ENCODE assay signal across 21 cellular contexts in genomic region chr16:56222482-56222997, GRCh38. TPM values are rescaled to one million over a fixed set of nuclear protein-coding genes. Genes with fewer than 3 reads are reported as not detected.
DNase-seq lines count a peak whose midpoint lies in the region; ATAC-seq, FAIRE-seq and TF ChIP-seq lines count a peak whose summit lies in the region.
"Had no signal": no experiment of that assay in that cellular context is flagged by ENCODE, and none has a peak within 500 bp of the region (broad histone marks: within the 10 kb centered on the region; RNA-seq: fewer than 3 reads in every experiment).

No MANE protein-coding gene starts in this region.

- H3K36me3 Mint-ChIP-seq in WTC11 = no peaks in the 10 kb centered on the region

- H3K9me3 Mint-ChIP-seq in WTC11 = no peaks in the 10 kb centered on the region
- H3K9me3 Mint-ChIP-seq: CD4-positive, alpha-beta T cell had no signal

- peak; percentile 62 for ATAC-seq in WTC11
- ATAC-seq in GM18511 (IDR thresholded peaks at IDR 0.05; ENCODE audit: unreplicated experiment) = no peak
- ATAC-seq: A549 had no signal

- FAIRE-seq in HTR-8/SVneo (lab: Jason Lieb, UNC) = peak; percentile 58
- FAIRE-seq: A549, GM12891, H54 had no signal

- CTCF ChIA-PET in WTC11 (lab: Charles Lee) = interaction anchor here (0.8 kb wide), 1 partner anchor 19 kb away, joined by 3 read pairs; no protein-coding TSS in a partner anchor

- no peak for DNase-seq in HTR-8/SVneo (ENCODE audit: insufficient read length, low spot score)
- DNase-seq in WTC11 (ENCODE audit: low spot score) = no peak
- peak; percentile 25 for DNase-seq in iPS-NIHi7 (ENCODE audit: extremely low spot score)
- DNase-seq in epidermal melanocyte (ENCODE audit: insufficient read length, low spot score) = no peak
- DNase-seq in ecto neural progenitor cell (ENCODE audit: low spot score) = no peak
- no peak for DNase-seq in NCI-H1105 (lab: John Stamatoyannopoulos, UW)
- DNase-seq: AML-193; CD4-positive, alpha-beta T cell; COR-L47; GF-D8; NCI-H1092; NCI-H1436; NCI-H187; NCI-H2081 treated with DMSO at 0.1 percent for 48 hours; NCI-H526; Right ventricle myocardium superior; RPMI8226 had no signal

- no peak overlapping the region for H3K27ac Mint-ChIP-seq in WTC11
- H3K27ac Mint-ChIP-seq: CD4-positive, alpha-beta T cell had no signal

- no peak overlapping the region for H3K4me3 Mint-ChIP-seq in WTC11
- H3K4me3 Mint-ChIP-seq: CD4-positive, alpha-beta T cell had no signal

- H3K4me1 Mint-ChIP-seq in WTC11 = peaks cover 18% of the 10 kb centered on the region

- POLR2A ChIA-PET in WTC11 (lab: Charles Lee) = no interaction called here

- TF ChIP-seq CTCF in WTC11 (IDR thresholded peaks at IDR 0.05) = no peak

- no peaks in the 10 kb centered on the region for H3K27me3 Mint-ChIP-seq in WTC11 (ENCODE audit: low read depth)
- H3K27me3 Mint-ChIP-seq: CD4-positive, alpha-beta T cell had no signal

TF ChIP-seq in WTC11, 78 proteins besides CTCF, POLR2A, EP300 and RAD21:
- TF ChIP-seq TEAD1 (CRISPR knock-in tag; IDR thresholded peaks at IDR 0.05) (no peak), ZSCAN18 (CRISPR knock-in tag; IDR thresholded peaks at IDR 0.05) (no peak), USF2 (CRISPR knock-in tag; IDR thresholded peaks at IDR 0.05) (no peak), ZNF121 (CRISPR knock-in tag; IDR thresholded peaks at IDR 0.05) (no peak), ZMAT4 (CRISPR knock-in tag; IDR thresholded peaks at IDR 0.05) (no peak), USF1 (CRISPR knock-in tag; IDR thresholded peaks at IDR 0.05) (no peak)

RNA-seq across cellular contexts. Expression of gene GNAO1, which starts 31.3 kb away (rescaled TPM):
- 22.9 to 30.6 TPM (median 23.6 TPM) in 3 replicates for total RNA-seq in WTC11 (2021)
